Comparison of ENCODE assay signal across 12 cellular contexts in the genomic region with DNA sequence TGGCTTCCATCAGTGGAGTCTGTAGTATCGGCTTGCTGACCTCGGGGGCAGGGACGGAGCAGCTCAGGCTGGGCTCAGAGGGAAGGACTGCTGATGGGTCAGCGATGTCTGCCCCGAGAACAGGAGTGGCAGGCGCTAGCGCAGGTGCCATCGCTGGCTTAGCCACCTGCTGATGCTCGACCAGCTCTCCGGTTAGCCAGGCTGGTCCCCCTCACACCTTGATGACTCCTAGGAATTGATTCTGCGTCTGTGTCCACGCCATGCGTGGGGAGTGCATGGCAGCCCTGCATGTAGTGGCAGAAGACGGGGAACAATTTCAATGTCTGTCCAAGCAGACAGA.
"Had no signal": no experiment of that assay in that cellular context is flagged by ENCODE, and none has a peak within 500 bp of the region (broad histone marks: within the 10 kb centered on the region; RNA-seq: fewer than 3 reads in every experiment).

No MANE protein-coding gene starts in this region.

- H3K9me3 ChIP-seq: heart left ventricle, neutrophil, prostate gland had no signal

- H3K27me3 Mint-ChIP-seq: activated CD4-positive, alpha-beta T cell treated with anti-CD3 and anti-CD28 coated beads, Interleukin-2, amount 10 ng/mL, durations not matched to agents 7 days and 5 days had no signal

- H3K9me3 Mint-ChIP-seq: activated naive CD4-positive, alpha-beta T cell treated with anti-CD3 and anti-CD28 coated beads for 36 hours had no signal

- H3K27me3 ChIP-seq: heart left ventricle had no signal

- H3K27ac Mint-ChIP-seq: activated CD4-positive, alpha-beta T cell treated with anti-CD3 and anti-CD28 coated beads, Interleukin-2, amount 10 ng/mL, durations not matched to agents 7 days and 5 days; activated naive CD4-positive, alpha-beta T cell treated with anti-CD3 and anti-CD28 coated beads for 36 hours; T-helper 1 cell treated with Interleukin-12 subunit alpha and Interleukin-12 subunit beta and Interleukin-4 antibody, amounts not matched to agents 30 μg/mL and 1 μg/mL, for 36 hours had no signal

- DNase-seq: activated CD4-positive, alpha-beta T cell treated with anti-CD3 and anti-CD28 coated beads, Interleukin-2, amount 10 ng/mL, durations not matched to agents 7 days and 5 days; activated CD8-positive, alpha-beta memory T cell treated with anti-CD3 and anti-CD28 coated beads for 24 hours; activated naive CD4-positive, alpha-beta T cell treated with anti-CD3 and anti-CD28 coated beads for 36 hours; foreskin melanocyte; heart left ventricle; mesenchymal stem cell; stimulated activated CD4-positive, alpha-beta T cell treated with anti-CD3 and anti-CD28 coated beads, Interleukin-2, amount 100 ng/mL, for 24 hours; stimulated activated naive CD4-positive, alpha-beta T cell had no signal

- ATAC-seq: sciatic nerve had no signal

- H3K4me3 Mint-ChIP-seq: activated CD4-positive, alpha-beta T cell treated with anti-CD3 and anti-CD28 coated beads, Interleukin-2, amount 10 ng/mL, durations not matched to agents 7 days and 5 days; activated naive CD4-positive, alpha-beta T cell treated with anti-CD3 and anti-CD28 coated beads for 36 hours; T-helper 1 cell treated with Interleukin-12 subunit alpha and Interleukin-12 subunit beta and Interleukin-4 antibody, amounts not matched to agents 30 μg/mL and 1 μg/mL, for 36 hours had no signal

- H3K4me1 ChIP-seq: prostate gland had no signal

- H3K4me3 ChIP-seq: heart left ventricle, prostate gland had no signal

- H3K27ac ChIP-seq: neutrophil, prostate gland had no signal

- H3K36me3 ChIP-seq: neutrophil, prostate gland had no signal
